9 cellular contexts compared by ENCODE assay signal in the genomic region with DNA sequence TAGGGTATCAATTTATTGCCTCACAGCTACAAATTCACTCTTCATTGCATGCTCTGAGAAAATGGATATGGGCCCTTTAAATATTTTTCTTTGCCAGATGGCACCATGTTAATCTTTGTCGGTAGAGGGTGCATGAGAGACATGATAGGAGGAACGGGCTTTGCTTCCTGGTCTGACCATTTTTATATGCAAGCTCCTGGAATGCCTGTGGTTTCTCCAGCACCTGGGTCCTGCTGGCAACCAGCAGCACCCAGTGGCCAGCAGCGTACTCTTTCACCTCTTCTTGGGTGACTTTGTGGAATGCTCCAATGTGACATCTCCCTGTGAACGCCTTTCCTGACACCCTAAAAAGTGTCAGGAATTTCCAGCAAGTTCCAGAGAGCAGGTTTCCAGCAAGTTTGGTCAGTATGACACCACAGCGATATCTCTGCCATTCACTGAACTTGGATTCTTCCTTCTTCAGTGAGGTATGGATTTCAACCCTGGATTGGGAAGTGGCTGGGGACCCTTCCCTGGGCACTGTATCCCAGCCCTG.
A peak's percentile ranks its signal among the peaks of the same experiment; 100 is the strongest.
DNase-seq lines count a peak whose midpoint lies in the region; ATAC-seq, FAIRE-seq and TF ChIP-seq lines count a peak whose summit lies in the region.
"Had no signal": no experiment of that assay in that cellular context is flagged by ENCODE, and none has a peak within 500 bp of the region (broad histone marks: within the 10 kb centered on the region; RNA-seq: fewer than 3 reads in every experiment).

No MANE protein-coding gene starts in this region.

- no peak overlapping the region for H2AK5ac ChIP-seq in H1 (ENCODE audit: low read depth, low read length)

- H3K4ac ChIP-seq in H1 (replicated peaks; ENCODE audit: insufficient read length, low read depth, low read length): no peak overlapping the region

- H2BK5ac ChIP-seq in H1 (ENCODE audit: low read depth, low read length): no peak overlapping the region

- WGBS in H1 (ENCODE audit: extremely low coverage in 1 of 2, insufficient coverage in 1 of 2, insufficient read length in 1 of 2, insufficient replicate concordance in 2 of 2, low coverage in 1 of 2, low lambda C conversion rate in 2 of 2, missing lambda C conversion rate in 1 of 2), 2 experiments: 80% methylated on average over 5 of the region's 5 CpGs; no CpG with 5 or more reads in 1 of the 2 experiments
- 36% methylated on average over 4 of the region's 5 CpGs for WGBS in prostate gland
- whole genome bisulfite sequencing in sigmoid colon, 2 donors: 37 to 63% methylated on average over 5 of the region's 5 CpGs

- H3K9me3 ChIP-seq in H1 (ENCODE audit: insufficient read depth in 2 of 2, low read depth in 1 of 2, low read length in 1 of 2) (0 out of 4 replicates have a peak, but pooled peaks cover 0 to 3% of the 10 kb centered on the region in 2 experiments), prostate gland (no peaks in the 10 kb centered on the region), sigmoid colon (no peaks in the 10 kb centered on the region)

- no peak overlapping the region for H3K4me2 ChIP-seq in H1 (ENCODE audit: insufficient read depth in 1 of 2, low read depth in 2 of 2, low read length in 2 of 2)

- H3K4me3 ChIP-seq in H1 (ENCODE audit: extremely low read depth in 1 of 4, insufficient read depth in 2 of 4, low read depth in 3 of 4, low read length in 4 of 4) (no peak overlapping the region), prostate gland (no peak overlapping the region), sigmoid colon (no peak overlapping the region)

- no peak overlapping the region for H4K8ac ChIP-seq in H1 (ENCODE audit: extremely low read depth, insufficient read depth, low read length)

- H2AFZ ChIP-seq in H1 (ENCODE audit: low read length): no peak overlapping the region

- peaks cover 0 to 2% (median 0%) of the 10 kb centered on the region in 4 experiments; a peak in 1 of 7 replicates for H3K27me3 ChIP-seq in H1 (replicated peaks in 1 of 4; ENCODE audit: control insufficient read depth in 3 of 4, extremely low read depth in 1 of 4, insufficient read depth in 3 of 4, low read length in 3 of 4)
- H3K27me3 ChIP-seq in prostate gland (replicated peaks; ENCODE audit: insufficient read depth): no peaks in the 10 kb centered on the region
- no peaks in the 10 kb centered on the region for H3K27me3 ChIP-seq in sigmoid colon

- peak in 2 of 3 experiments; percentile 4 to 12; a peak in 2 of 4 replicates for TF ChIP-seq CTCF in H1 (IDR thresholded peaks at IDR 0.05; ENCODE audit: control extremely low read depth in 1 of 3, insufficient read depth in 1 of 3, low read depth in 1 of 3, low read length in 3 of 3)
- TF ChIP-seq CTCF in prostate gland (IDR thresholded peaks at IDR 0.05): peak in 2 of 4 experiments; percentile 54 to 68
- peak in 2 of 4 experiments; percentile 19 to 22 for TF ChIP-seq CTCF in sigmoid colon (IDR thresholded peaks at IDR 0.05)

- no peaks in the 10 kb centered on the region for H3K36me3 ChIP-seq in H1 (ENCODE audit: control insufficient read depth in 2 of 4, insufficient read depth in 4 of 4, low read length in 3 of 4)
- H3K36me3 ChIP-seq in prostate gland: no peaks in the 10 kb centered on the region
- no peaks in the 10 kb centered on the region for H3K36me3 ChIP-seq in sigmoid colon

- no peaks in the 10 kb centered on the region for H3K79me2 ChIP-seq in H1 (ENCODE audit: control insufficient read depth in 1 of 2, insufficient read depth in 2 of 2, low read length in 2 of 2)

- no peak for TF ChIP-seq EP300 in H1 (IDR thresholded peaks at IDR 0.05; ENCODE audit: borderline replicate concordance in 1 of 2, low read depth in 2 of 2, low read length in 2 of 2)
- no peak for TF ChIP-seq EP300 in sigmoid colon (IDR thresholded peaks at IDR 0.05)

- H2BK20ac ChIP-seq in H1 (ENCODE audit: low read length): no peak overlapping the region

- POLR2A ChIA-PET in H1 (lab: Charles Lee; ENCODE audit: partially characterized antibody): no interaction called here

- H3K9ac ChIP-seq in H1 (replicated peaks in 1 of 4; ENCODE audit: extremely low read depth in 1 of 4, low read depth in 3 of 4, low read length in 3 of 4): no peak overlapping the region

- no peak overlapping the region for H3K14ac ChIP-seq in H1 (ENCODE audit: insufficient read length)

- no peak overlapping the region for H3K56ac ChIP-seq in H1 (replicated peaks; ENCODE audit: insufficient read length, low read depth, low read length)

- H2BK120ac ChIP-seq in H1 (replicated peaks; ENCODE audit: low read depth, low read length): no peak overlapping the region

- H2BK12ac ChIP-seq in H1 (ENCODE audit: low read depth, low read length): no peak overlapping the region

- H4K20me1 ChIP-seq in H1 (replicated peaks in 1 of 2; ENCODE audit: control insufficient read depth in 1 of 2, insufficient read depth in 2 of 2, low read length in 2 of 2): no peaks in the 10 kb centered on the region

- no peaks in the 10 kb centered on the region for H3K23me2 ChIP-seq in H1 (ENCODE audit: low read depth, low read length)

- H3K18ac ChIP-seq in H1 (ENCODE audit: extremely low read depth, low read length): no peak overlapping the region

- no peak overlapping the region for H3K23ac ChIP-seq in H1 (ENCODE audit: insufficient read length)

- no peak overlapping the region for H4K5ac ChIP-seq in H1 (ENCODE audit: insufficient read length, low read depth, low read length)

- intact Hi-C loops in prostate gland (cut with DNase I): no loop called here
- intact Hi-C loops in sigmoid colon (cut with DNase I): no loop called here

- no peak for FAIRE-seq in H1 (lab: Jason Lieb, UNC)

- no peak overlapping the region for H2BK15ac ChIP-seq in H1 (ENCODE audit: low read length)

- DNase-seq in SIG-M5 treated with dmso at 0.1 percent for 504 hours (lab: John Stamatoyannopoulos, UW; ENCODE audit: unreplicated experiment): peak; percentile 39
- no peak for DNase-seq in SIG-M5 (lab: John Stamatoyannopoulos, UW)
- peak; percentile 24 for DNase-seq in NCI-H748 (lab: John Stamatoyannopoulos, UW; ENCODE audit: unreplicated experiment)
- no peak for DNase-seq in H1 (ENCODE audit: low read depth in 1 of 2, low spot score in 2 of 2)
- DNase-seq in prostate gland (ENCODE audit: low spot score): peak; percentile 50
- DNase-seq in sigmoid colon: no peak
- DNase-seq: activated naive CD8-positive, alpha-beta T cell treated with anti-CD3 and anti-CD28 coated beads, Interleukin-2, amount 10 ng/mL, durations not matched to agents 7 days and 5 days had no signal

- ATAC-seq in GM18511 (IDR thresholded peaks at IDR 0.05; ENCODE audit: unreplicated experiment): no peak
- no peak for ATAC-seq in GM21619 (IDR thresholded peaks at IDR 0.05; ENCODE audit: unreplicated experiment)

- TF ChIP-seq RAD21 in H1 (IDR thresholded peaks at IDR 0.05 in 1 of 2, conservative IDR thresholded peaks at IDR 0.05 in 1 of 2; ENCODE audit: low read depth in 2 of 2, low read length in 2 of 2): peak; percentile 34 to 43; a peak in 3 of 4 replicates

- no peaks in the 10 kb centered on the region for H3K79me1 ChIP-seq in H1 (ENCODE audit: low read depth, low read length)

- CTCF ChIA-PET in H1 (lab: Charles Lee; ENCODE audit: partially characterized antibody): interaction anchor here (0.8 to 3.4 kb wide), 5 partner anchors 26 to 56 kb away, joined by 3 to 10 read pairs (median 4); no protein-coding TSS in a partner anchor

- TF ChIP-seq POLR2A in H1 (IDR thresholded peaks at IDR 0.05; ENCODE audit: control extremely low read depth in 1 of 2, low read depth in 2 of 2, low read length in 2 of 2) (no peak), prostate gland (IDR thresholded peaks at IDR 0.05) (no peak), sigmoid colon (IDR thresholded peaks at IDR 0.05) (no peak)

- H4K91ac ChIP-seq in H1 (replicated peaks; ENCODE audit: insufficient read length, low read length): no peak overlapping the region

- H3K4me1 ChIP-seq in H1 (replicated peaks in 1 of 4; ENCODE audit: control insufficient read depth in 3 of 4, insufficient read depth in 4 of 4, low read length in 3 of 4) (no peaks in the 10 kb centered on the region), prostate gland (replicated peaks) (no peaks in the 10 kb centered on the region), sigmoid colon (peaks cover 0 to 15% (median 8%) of the 10 kb centered on the region in 4 donors)

- H3K27ac ChIP-seq in H1 (ENCODE audit: low read depth, low read length) (no peak overlapping the region), prostate gland (no peak overlapping the region), sigmoid colon (no peak overlapping the region)

TF ChIP-seq in H1, 55 proteins besides CTCF, POLR2A, EP300 and RAD21:
- TF ChIP-seq, protein P1, sequence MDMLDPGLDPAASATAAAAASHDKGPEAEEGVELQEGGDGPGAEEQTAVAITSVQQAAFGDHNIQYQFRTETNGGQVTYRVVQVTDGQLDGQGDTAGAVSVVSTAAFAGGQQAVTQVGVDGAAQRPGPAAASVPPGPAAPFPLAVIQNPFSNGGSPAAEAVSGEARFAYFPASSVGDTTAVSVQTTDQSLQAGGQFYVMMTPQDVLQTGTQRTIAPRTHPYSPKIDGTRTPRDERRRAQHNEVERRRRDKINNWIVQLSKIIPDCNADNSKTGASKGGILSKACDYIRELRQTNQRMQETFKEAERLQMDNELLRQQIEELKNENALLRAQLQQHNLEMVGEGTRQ (IDR thresholded peaks at IDR 0.05; ENCODE audit: low read length): no peak
- TF ChIP-seq RXRA (IDR thresholded peaks at IDR 0.05; ENCODE audit: insufficient read depth, low read depth, low read length): no peak
- no peak for TF ChIP-seq PHF8 (conservative IDR thresholded peaks at IDR 0.05; ENCODE audit: low read depth, low read length)
- no peak for TF ChIP-seq E2F6 (IDR thresholded peaks at IDR 0.05)
- no peak for TF ChIP-seq SUZ12 (IDR thresholded peaks at IDR 0.05; ENCODE audit: low read length)

Comparison
In these comparisons a context has a peak if more than half of its experiments do, and no peak if none do; other contexts are left out.
1. DNase-seq: peak in SIG-M5 treated with dmso at 0.1 percent for 504 hours (single experiment), NCI-H748 (single experiment) and prostate gland (single experiment); none in SIG-M5 (single experiment), H1 (0 of 2) and sigmoid colon (single experiment).